ENCODE assay signal across 17 cellular contexts in the genomic region with DNA sequence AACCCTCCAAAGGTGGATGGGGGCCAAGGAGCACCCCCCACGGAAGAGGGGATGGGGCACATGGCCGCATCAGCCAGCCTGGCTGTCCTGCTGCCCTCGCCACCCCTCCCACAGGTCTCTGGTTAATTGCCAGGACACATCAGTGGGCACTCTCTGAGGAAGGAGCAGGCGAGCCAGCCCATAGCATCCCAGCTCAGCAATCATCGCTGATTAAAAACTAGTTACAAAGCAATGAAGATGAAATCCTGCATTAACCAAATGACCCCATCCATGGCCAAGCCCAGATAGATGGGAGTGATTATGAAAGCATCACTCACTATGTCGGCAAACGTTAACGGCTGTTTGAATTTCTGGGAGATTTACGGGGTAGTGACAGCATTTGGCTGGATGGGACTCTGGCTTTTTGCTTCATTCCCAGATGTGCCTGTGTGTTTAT. TPM values are rescaled to one million over a fixed set of nuclear protein-coding genes. Genes with fewer than 3 reads are reported as not detected.
A peak's percentile ranks its signal among the peaks of the same experiment; 100 is the strongest.
DNase-seq lines count a peak whose midpoint lies in the region; ATAC-seq and TF ChIP-seq lines count a peak whose summit lies in the region.
"Had no signal": no experiment of that assay in that cellular context is flagged by ENCODE, and none has a peak within 500 bp of the region (broad histone marks: within the 10 kb centered on the region; RNA-seq: fewer than 3 reads in every experiment).

No MANE protein-coding gene starts in this region.

- no peak overlapping the region for H2BK5ac ChIP-seq in IMR-90 (ENCODE audit: low read depth, low read length, poor library complexity, severe bottlenecking)

- H3K27ac ChIP-seq in IMR-90 (ENCODE audit: insufficient read depth, low read length) = no peak overlapping the region
- H3K27ac ChIP-seq: BLaER1 had no signal

- no peaks in the 10 kb centered on the region for H3K79me1 ChIP-seq in IMR-90 (ENCODE audit: low read depth in 1 of 2, low read length in 2 of 2)

- ATAC-seq in IMR-90 (ENCODE audit: low read depth) (no peak), GM19452 (IDR thresholded peaks at IDR 0.05; ENCODE audit: unreplicated experiment) (no peak), GM21786 (IDR thresholded peaks at IDR 0.05; ENCODE audit: unreplicated experiment) (no peak)

- no peak overlapping the region for H3K56ac ChIP-seq in IMR-90 (ENCODE audit: extremely low read depth, insufficient read depth, low read length)

- peak overlapping the region; percentile 28 for H2AK9ac ChIP-seq in IMR-90 (replicated peaks; ENCODE audit: low read depth, low read length, poor library complexity)

- no peaks in the 10 kb centered on the region for H3K27me3 ChIP-seq in BE2C
- peaks cover 30% of the 10 kb centered on the region for H3K27me3 ChIP-seq in IMR-90 (ENCODE audit: control insufficient read depth, insufficient read depth, low read length)
- H3K27me3 ChIP-seq: BLaER1 had no signal

- no peak for TF ChIP-seq POLR2A in IMR-90 (IDR thresholded peaks at IDR 0.05; ENCODE audit: low read depth, low read length)

- 0% methylated on average over 1 of the region's 9 CpGs; no CpG with 5 or more reads in 1 of the 2 experiments for WGBS in IMR-90 (ENCODE audit: extremely low coverage in 2 of 2, insufficient read length in 1 of 2), 2 experiments

- peak; percentile 59 for DNase-seq in BE2C
- DNase-seq in IMR-90 = no peak
- DNase-seq in mesothelial cell of epicardium (ENCODE audit: low spot score in 2 of 2, unreplicated experiment in 2 of 2) = no peak
- no peak for DNase-seq in GM19238 (ENCODE audit: insufficient read length, low spot score)
- DNase-seq in activated naive CD8-positive, alpha-beta T cell treated with anti-CD3 and anti-CD28 coated beads for 36 hours = no peak
- DNase-seq: ACHN, HCEC 1CT, NCI-H1092, NCI-H1694 treated with DMSO at 0.1 percent for 48 hours, NCI-H510A had no signal

- H3K14ac ChIP-seq in IMR-90 (replicated peaks; ENCODE audit: low read depth, low read length) = no peak overlapping the region

- H4K5ac ChIP-seq in IMR-90 (ENCODE audit: low read depth, low read length) = no peak overlapping the region

- peak overlapping the region; percentile 26 for H3K4me3 ChIP-seq in BE2C (ENCODE audit: low read depth, low read length)
- no peak overlapping the region for H3K4me3 ChIP-seq in IMR-90 (ENCODE audit: insufficient read depth, low read depth, low read length)
- H3K4me3 ChIP-seq: BLaER1 had no signal

- H2AK5ac ChIP-seq in IMR-90 (ENCODE audit: low read depth, low read length) = no peak overlapping the region

- H2BK120ac ChIP-seq in IMR-90 (ENCODE audit: low read depth, low read length) = no peak overlapping the region

- BruUV-seq in IMR-90 (replicated peaks; lab: Mats Ljungman, UMichigan) = no TSS peak

- H3K36me3 ChIP-seq in BE2C (no peaks in the 10 kb centered on the region), IMR-90 (ENCODE audit: control insufficient read depth, insufficient read depth, low read length) (no peaks in the 10 kb centered on the region)

- H3K4me1 ChIP-seq in BE2C = peaks cover 8% of the 10 kb centered on the region; the same call in 1 of the 2 replicates
- no peaks in the 10 kb centered on the region for H3K4me1 ChIP-seq in IMR-90 (ENCODE audit: control insufficient read depth, insufficient read depth, low read length)

- no peaks in the 10 kb centered on the region; the same call in 1 of the 2 replicates for H3K9me1 ChIP-seq in IMR-90 (ENCODE audit: insufficient read depth, low read length)

- intact Hi-C loops in IMR-90 (cut with micrococcal nuclease) = no loop called here

- H2BK15ac ChIP-seq in IMR-90 (ENCODE audit: low read depth, low read length) = no peak overlapping the region

- no peak overlapping the region for H2AFZ ChIP-seq in IMR-90 (replicated peaks; ENCODE audit: low read length, poor library complexity)

- H3K27me3 Mint-ChIP-seq in brain (no peaks in the 10 kb centered on the region), mesothelial cell of epicardium (ENCODE audit: low read depth) (no peaks in the 10 kb centered on the region)
- H3K27me3 Mint-ChIP-seq in activated naive CD8-positive, alpha-beta T cell treated with anti-CD3 and anti-CD28 coated beads for 36 hours = no peaks in the 10 kb centered on the region

- TF ChIP-seq CTCF in BE2C (IDR thresholded peaks at IDR 0.05; ENCODE audit: low read depth, low read length) = no peak
- no peak for TF ChIP-seq CTCF in IMR-90 (conservative IDR thresholded peaks at IDR 0.05; ENCODE audit: low read depth, low read length)
- no peak for TF ChIP-seq CTCF in brain (conservative IDR thresholded peaks at IDR 0.05)
- no peak for TF ChIP-seq CTCF in mesothelial cell of epicardium (IDR thresholded peaks at IDR 0.05; ENCODE audit: unreplicated experiment)

- H3K4me3 Mint-ChIP-seq in brain = no peak overlapping the region
- H3K4me3 Mint-ChIP-seq in mesothelial cell of epicardium = no peak overlapping the region
- H3K4me3 Mint-ChIP-seq in activated naive CD8-positive, alpha-beta T cell treated with anti-CD3 and anti-CD28 coated beads for 36 hours = no peak overlapping the region

- H3K18ac ChIP-seq in IMR-90 (ENCODE audit: low read depth, low read length) = no peak overlapping the region

- H3K9me3 ChIP-seq in BE2C = no peaks in the 10 kb centered on the region; the same call in 1 of the 2 replicates
- 0 out of 2 replicates have a peak, but pooled peaks cover 1% of the 10 kb centered on the region for H3K9me3 ChIP-seq in IMR-90 (ENCODE audit: control insufficient read depth, insufficient read depth, low read length)

- H3K4me1 Mint-ChIP-seq in brain (peaks cover 20% of the 10 kb centered on the region), mesothelial cell of epicardium (peaks cover 14% of the 10 kb centered on the region)
- H3K4me1 Mint-ChIP-seq in activated naive CD8-positive, alpha-beta T cell treated with anti-CD3 and anti-CD28 coated beads for 36 hours = no peaks in the 10 kb centered on the region

- H3K23ac ChIP-seq in IMR-90 (ENCODE audit: low read depth, low read length) = no peak overlapping the region

- H3K4ac ChIP-seq in IMR-90 (ENCODE audit: low read depth, low read length) = no peak overlapping the region

- no peak overlapping the region for H4K91ac ChIP-seq in IMR-90 (ENCODE audit: insufficient read depth, low read depth, low read length)

- no peak overlapping the region for H2BK20ac ChIP-seq in IMR-90 (ENCODE audit: low read depth, low read length)

- CTCF ChIA-PET in IMR-90 (lab: Yijun Ruan, JAX) = no interaction called here

- H4K8ac ChIP-seq in IMR-90 (ENCODE audit: low read depth in 2 of 2, low read length in 2 of 2) = no peak overlapping the region

- H4K20me1 ChIP-seq in IMR-90 (ENCODE audit: insufficient read depth, low read length) = no peaks in the 10 kb centered on the region
- H4K20me1 ChIP-seq: BLaER1 had no signal

- H3K9me3 Mint-ChIP-seq in brain (peaks cover 4 to 14% (median 6%) of the 10 kb centered on the region in 5 experiments), mesothelial cell of epicardium (peaks cover 14% of the 10 kb centered on the region)
- H3K9me3 Mint-ChIP-seq in activated naive CD8-positive, alpha-beta T cell treated with anti-CD3 and anti-CD28 coated beads for 36 hours = no peaks in the 10 kb centered on the region

- dilution Hi-C loops in IMR-90 (cut with HindIII; ENCODE audit: low sequenced_read_pairs, unreplicated experiment) = no loop called here

- no peak overlapping the region for H3K9ac ChIP-seq in IMR-90 (ENCODE audit: low read depth, low read length)
- H3K9ac ChIP-seq: BLaER1 had no signal

- TF ChIP-seq RAD21 in IMR-90 (IDR thresholded peaks at IDR 0.05; ENCODE audit: low read length) = no peak

- H3K27ac Mint-ChIP-seq in brain (peak overlapping the region in 3 of 5 experiments; percentile 21 to 79 (median 43)), mesothelial cell of epicardium (peak overlapping the region; percentile 35)
- no peak overlapping the region for H3K27ac Mint-ChIP-seq in activated naive CD8-positive, alpha-beta T cell treated with anti-CD3 and anti-CD28 coated beads for 36 hours

- POLR2A ChIA-PET in IMR-90 (lab: Charles Lee; ENCODE audit: unreplicated experiment) = no interaction called here

- in situ Hi-C loops in IMR-90 (cut with MboI; ENCODE audit: low sequenced_read_pairs) = no loop called here

- peaks cover 8% of the 10 kb centered on the region for H3K36me3 Mint-ChIP-seq in brain
- peaks cover 2% of the 10 kb centered on the region for H3K36me3 Mint-ChIP-seq in mesothelial cell of epicardium
- H3K36me3 Mint-ChIP-seq in activated naive CD8-positive, alpha-beta T cell treated with anti-CD3 and anti-CD28 coated beads for 36 hours = peaks cover 2% of the 10 kb centered on the region

- no peak overlapping the region for H3K4me2 ChIP-seq in IMR-90 (ENCODE audit: low read depth, low read length)
- H3K4me2 ChIP-seq: BLaER1 had no signal

TF ChIP-seq in IMR-90, 13 proteins besides CTCF, POLR2A, EP300 and RAD21:
- no peak for TF ChIP-seq RCOR1 (IDR thresholded peaks at IDR 0.05; ENCODE audit: insufficient replicate concordance, low read length)
- no peak for TF ChIP-seq CHD1 (IDR thresholded peaks at IDR 0.05; ENCODE audit: low read depth, low read length)
- no peak for TF ChIP-seq MXI1 (IDR thresholded peaks at IDR 0.05; ENCODE audit: borderline replicate concordance, low read depth, low read length)

RNA-seq across cellular contexts. Expression of a gene that starts 45.3 kb away (rescaled TPM):
- polyA plus RNA-seq in BE2C (2012; ENCODE audit: insufficient read depth, insufficient read length, low read depth) = not detected
- total RNA-seq in IMR-90 (2012; rRNA removed) (not detected in 2 replicates), mesothelial cell of epicardium (not detected in 3 replicates)
- polyA plus RNA-seq in IMR-90 (2012; rRNA removed) (not detected in 2 replicates), brain (ENCODE audit: insufficient read depth, low read depth, low replicate concordance) (not detected)
- not detected in 2 replicates for polyA plus RNA-seq in IMR-90 (2012; cell fraction: cytosol; rRNA removed)
- not detected in 2 replicates for polyA plus RNA-seq in IMR-90 (2012; cell fraction: nucleus; rRNA removed; ENCODE audit: low replicate concordance)
- not detected for total RNA-seq in activated naive CD8-positive, alpha-beta T cell treated with anti-CD3 and anti-CD28 coated beads for 36 hours
- total RNA-seq: M059J, OCI-LY7, RPMI7951 had no signal
